ENCODE assay signal across 11 cellular contexts in genomic region chr5:6773342-6774035, GRCh38.
DNase-seq lines count a peak whose midpoint lies in the region; ATAC-seq and TF ChIP-seq lines count a peak whose summit lies in the region.
"Had no signal": no experiment of that assay in that cellular context is flagged by ENCODE, and none has a peak within 500 bp of the region (broad histone marks: within the 10 kb centered on the region; RNA-seq: fewer than 3 reads in every experiment).

No MANE protein-coding gene starts in this region.

- H3K4me1 Mint-ChIP-seq in type B pancreatic cell (ENCODE audit: unreplicated experiment), result no peaks in the 10 kb centered on the region

- no peak for TF ChIP-seq POLR2A in NB4 (IDR thresholded peaks at IDR 0.05; ENCODE audit: extremely low read depth, insufficient read length)

- ATAC-seq in GM21423 (IDR thresholded peaks at IDR 0.05; ENCODE audit: unreplicated experiment) (no peak), GM19328 (IDR thresholded peaks at IDR 0.05; ENCODE audit: unreplicated experiment) (no peak)
- ATAC-seq: naive thymus-derived CD8-positive, alpha-beta T cell; right cardiac atrium had no signal

- TF ChIP-seq CTCF in NB4 (IDR thresholded peaks at IDR 0.05; ENCODE audit: low read depth, low read length) (no peak), type B pancreatic cell (conservative IDR thresholded peaks at IDR 0.05) (no peak)

- H3K4me3 ChIP-seq in NB4 (ENCODE audit: low read depth, low read length), result no peak overlapping the region

- no peaks in the 10 kb centered on the region for H3K36me3 Mint-ChIP-seq in type B pancreatic cell
- H3K36me3 Mint-ChIP-seq: naive thymus-derived CD8-positive, alpha-beta T cell had no signal

- no peaks in the 10 kb centered on the region for H3K9me3 Mint-ChIP-seq in type B pancreatic cell

- DNase-seq in D341Med (ENCODE audit: low spot score) (peak; percentile 67), NB4 (ENCODE audit: low read depth) (peak; percentile 27), NCI-H345 (lab: John Stamatoyannopoulos, UW) (peak; percentile 90), amniotic stem cell (lab: John Stamatoyannopoulos, UW) (peak; percentile 12), type B pancreatic cell (ENCODE audit: extremely low spot score, unreplicated experiment) (no peak)
- no peak for DNase-seq in activated CD4-positive, alpha-beta T cell treated with anti-CD3 and anti-CD28 coated beads for 4 hours
- DNase-seq: activated gamma-delta T cell treated with Interleukin-2 at 50 U/mL for 16 hours; naive thymus-derived CD8-positive, alpha-beta T cell had no signal

- no peak overlapping the region for H3K4me3 Mint-ChIP-seq in type B pancreatic cell

- H3K27ac Mint-ChIP-seq in type B pancreatic cell, result no peak overlapping the region
- H3K27ac Mint-ChIP-seq: naive thymus-derived CD8-positive, alpha-beta T cell had no signal

- no peaks in the 10 kb centered on the region for H3K27me3 Mint-ChIP-seq in type B pancreatic cell

Comparison
In these comparisons a context has a peak if more than half of its experiments do, and no peak if none do; other contexts are left out.
1. DNase-seq: peak in D341Med (single experiment), NB4 (single experiment), NCI-H345 (single experiment) and amniotic stem cell (single experiment); none in type B pancreatic cell (single experiment) and activated CD4-positive, alpha-beta T cell treated with anti-CD3 and anti-CD28 coated beads for 4 hours (0 of 2).